Comparison of ENCODE assay signal across 17 cellular contexts in the genomic region with DNA sequence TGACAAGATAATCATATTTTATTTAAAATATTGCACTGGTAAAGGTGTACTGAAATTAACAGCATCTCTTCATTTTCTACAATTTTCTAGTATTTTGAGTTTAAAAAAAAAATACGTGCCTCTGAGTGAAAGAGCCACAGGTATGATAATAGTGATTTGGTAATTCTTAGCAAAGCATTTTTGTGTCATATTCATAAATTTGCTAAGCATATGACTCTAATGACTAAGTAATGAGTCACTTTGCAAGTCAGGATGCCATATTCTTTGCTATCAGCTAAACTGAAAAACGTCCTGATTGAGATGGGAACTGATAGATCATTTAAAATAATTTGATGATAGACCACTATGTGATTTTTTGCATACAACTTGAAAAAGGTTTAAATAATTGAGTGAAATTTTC.
"Had no signal": no experiment of that assay in that cellular context is flagged by ENCODE, and none has a peak within 500 bp of the region (broad histone marks: within the 10 kb centered on the region; RNA-seq: fewer than 3 reads in every experiment).

No MANE protein-coding gene starts in this region.

- H3K27me3 Mint-ChIP-seq: activated naive CD4-positive, alpha-beta T cell treated with anti-CD3 and anti-CD28 coated beads, Interleukin-2, amount 10 ng/mL, durations not matched to agents 7 days and 5 days; stimulated activated naive B cell treated with anti-CD40 and anti-IgM and Interleukin-4, amounts not matched to agents 10 μg/mL and 1 μg/mL and 100 μg/mL, for 72 hours had no signal

- H3K9me3 Mint-ChIP-seq: activated naive CD4-positive, alpha-beta T cell treated with anti-CD3 and anti-CD28 coated beads, Interleukin-2, amount 10 ng/mL, durations not matched to agents 7 days and 5 days; dendritic cell treated with granulocyte-macrophage colony-stimulating factor and Interleukin-4, amounts not matched to agents 40 ng/mL and 50 ng/mL, for 4 days; T-helper 2 cell treated with Interferon-gamma antibody and Interleukin-4, amounts not matched to agents 5 μg/mL and 100 μg/mL, for 36 hours had no signal

- H3K36me3 Mint-ChIP-seq: activated naive CD4-positive, alpha-beta T cell treated with anti-CD3 and anti-CD28 coated beads, Interleukin-2, amount 10 ng/mL, durations not matched to agents 7 days and 5 days; stimulated activated naive B cell treated with anti-CD40 and anti-IgM and Interleukin-4, amounts not matched to agents 10 μg/mL and 1 μg/mL and 100 μg/mL, for 72 hours had no signal

- H3K27me3 ChIP-seq: ascending aorta, esophagus squamous epithelium, left lung, sigmoid colon had no signal

- H3K27ac ChIP-seq: ascending aorta, esophagus squamous epithelium, left lung, sigmoid colon, spleen had no signal

- H3K9me3 ChIP-seq: ascending aorta, esophagus squamous epithelium, left lung, sigmoid colon had no signal

- H3K4me1 Mint-ChIP-seq: activated naive CD4-positive, alpha-beta T cell treated with anti-CD3 and anti-CD28 coated beads, Interleukin-2, amount 10 ng/mL, durations not matched to agents 7 days and 5 days; stimulated activated naive B cell treated with anti-CD40 and anti-IgM and Interleukin-4, amounts not matched to agents 10 μg/mL and 1 μg/mL and 100 μg/mL, for 72 hours had no signal

- H3K4me3 Mint-ChIP-seq: activated CD8-positive, alpha-beta T cell treated with anti-CD3 and anti-CD28 coated beads, Interleukin-2, amount 10 ng/mL, durations not matched to agents 7 days and 5 days; activated naive CD4-positive, alpha-beta T cell treated with anti-CD3 and anti-CD28 coated beads, Interleukin-2, amount 10 ng/mL, durations not matched to agents 7 days and 5 days; dendritic cell treated with granulocyte-macrophage colony-stimulating factor and Interleukin-4, amounts not matched to agents 40 ng/mL and 50 ng/mL, for 4 days; stimulated activated naive B cell treated with anti-CD40 and anti-IgM and Interleukin-4, amounts not matched to agents 10 μg/mL and 1 μg/mL and 100 μg/mL, for 72 hours; T-helper 2 cell treated with Interferon-gamma antibody and Interleukin-4, amounts not matched to agents 5 μg/mL and 100 μg/mL, for 36 hours had no signal

- H3K4me3 ChIP-seq: ascending aorta, esophagus squamous epithelium, left lung, sigmoid colon, spleen had no signal

- H3K27ac Mint-ChIP-seq: activated CD8-positive, alpha-beta T cell treated with anti-CD3 and anti-CD28 coated beads, Interleukin-2, amount 10 ng/mL, durations not matched to agents 7 days and 5 days; activated naive CD4-positive, alpha-beta T cell treated with anti-CD3 and anti-CD28 coated beads, Interleukin-2, amount 10 ng/mL, durations not matched to agents 7 days and 5 days; dendritic cell treated with granulocyte-macrophage colony-stimulating factor and Interleukin-4, amounts not matched to agents 40 ng/mL and 50 ng/mL, for 4 days; stimulated activated naive B cell treated with anti-CD40 and anti-IgM and Interleukin-4, amounts not matched to agents 10 μg/mL and 1 μg/mL and 100 μg/mL, for 72 hours; T-helper 2 cell treated with Interferon-gamma antibody and Interleukin-4, amounts not matched to agents 5 μg/mL and 100 μg/mL, for 36 hours had no signal

- H3K36me3 ChIP-seq: ascending aorta, esophagus squamous epithelium, left lung, sigmoid colon, spleen had no signal

- H3K4me1 ChIP-seq: esophagus squamous epithelium, left lung, sigmoid colon, spleen had no signal

- DNase-seq: activated CD4-positive, alpha-beta T cell treated with anti-CD3 and anti-CD28 coated beads for 4 hours; activated CD8-positive, alpha-beta T cell treated with anti-CD3 and anti-CD28 coated beads, Interleukin-2, amount 10 ng/mL, durations not matched to agents 7 days and 5 days; activated effector memory CD4-positive, alpha-beta T cell treated with Interleukin-2 at 50 U/mL for 16 hours; activated naive CD4-positive, alpha-beta T cell treated with anti-CD3 and anti-CD28 coated beads, Interleukin-2, amount 10 ng/mL, durations not matched to agents 7 days and 5 days; activated T-cell treated with anti-CD3 and anti-CD28 coated beads, Interleukin-2, amount 50 U/mL, for 48 hours; cerebellar nuclear complex; effector CD8-positive, alpha-beta T cell; esophagus squamous epithelium; left lung; occipital lobe; posterior cingulate gyrus; sigmoid colon; spleen; stimulated activated naive B cell treated with anti-CD40 and anti-IgM and Interleukin-4, amounts not matched to agents 10 μg/mL and 1 μg/mL and 100 μg/mL, for 72 hours had no signal
